16 cellular contexts compared by ENCODE assay signal in the genomic region with DNA sequence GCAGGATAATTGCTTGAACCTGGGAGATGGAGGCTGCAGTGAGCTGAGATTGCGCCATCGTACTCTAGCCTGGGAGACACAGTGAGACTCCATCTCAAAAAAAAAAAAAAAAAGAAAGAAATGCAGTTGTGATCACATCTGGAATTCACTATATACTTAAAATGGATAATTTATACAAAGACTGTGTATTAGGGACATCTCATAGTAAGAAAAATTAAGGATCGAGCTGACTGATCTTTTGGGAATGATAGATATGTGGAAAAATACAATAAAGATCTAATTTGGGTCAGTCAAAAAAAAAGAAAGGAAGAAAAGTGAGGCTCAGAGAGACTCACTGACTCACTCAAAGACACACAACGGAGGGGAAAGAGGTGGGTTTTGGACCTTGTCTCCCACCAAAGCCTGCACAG.
DNase-seq lines count a peak whose midpoint lies in the region; ATAC-seq and TF ChIP-seq lines count a peak whose summit lies in the region.
"Had no signal": no experiment of that assay in that cellular context is flagged by ENCODE, and none has a peak within 500 bp of the region (broad histone marks: within the 10 kb centered on the region; RNA-seq: fewer than 3 reads in every experiment).

No MANE protein-coding gene starts in this region.

- peak overlapping the region in 1 of 4 donors; percentile 9 for H3K4me3 ChIP-seq in esophagus squamous epithelium
- H3K4me3 ChIP-seq in sigmoid colon: no peak overlapping the region

- H3K27ac Mint-ChIP-seq in activated CD4-positive, alpha-beta memory T cell treated with anti-CD3 and anti-CD28 coated beads, Interleukin-2, amount 10 ng/mL, durations not matched to agents 7 days and 5 days: no peak overlapping the region
- H3K27ac Mint-ChIP-seq: activated T-helper 2 cell treated with anti-CD3 and anti-CD28 coated beads, Interferon-gamma antibody, Interleukin-2, Interleukin-4, amounts not matched to agents 10 μg/mL and 5 μg/mL and 100 μg/mL, durations not matched to agents 14 hours and 24 hours and 36 hours had no signal

- no peak for TF ChIP-seq EP300 in sigmoid colon (IDR thresholded peaks at IDR 0.05)

- CTCF ChIA-PET in activated CD4-positive, alpha-beta memory T cell treated with anti-CD3 and anti-CD28 coated beads, Interleukin-2, amount 10 ng/mL, durations not matched to agents 7 days and 5 days (lab: Charles Lee): interaction anchor here (0.6 to 1.3 kb wide), 3 partner anchors 13 to 103 kb away, joined by 3 to 6 read pairs (median 5); no protein-coding TSS in a partner anchor

- H3K36me3 Mint-ChIP-seq in activated CD4-positive, alpha-beta memory T cell treated with anti-CD3 and anti-CD28 coated beads, Interleukin-2, amount 10 ng/mL, durations not matched to agents 7 days and 5 days (ENCODE audit: low read depth): peaks cover 15% of the 10 kb centered on the region

- no peaks in the 10 kb centered on the region for H3K9me3 Mint-ChIP-seq in activated CD4-positive, alpha-beta memory T cell treated with anti-CD3 and anti-CD28 coated beads, Interleukin-2, amount 10 ng/mL, durations not matched to agents 7 days and 5 days
- H3K9me3 Mint-ChIP-seq: activated T-helper 2 cell treated with anti-CD3 and anti-CD28 coated beads, Interferon-gamma antibody, Interleukin-2, Interleukin-4, amounts not matched to agents 10 μg/mL and 5 μg/mL and 100 μg/mL, durations not matched to agents 14 hours and 24 hours and 36 hours; central memory CD8-positive, alpha-beta T cell had no signal

- TF ChIP-seq POLR2A in esophagus squamous epithelium (IDR thresholded peaks at IDR 0.05): no peak
- no peak for TF ChIP-seq POLR2A in sigmoid colon (IDR thresholded peaks at IDR 0.05)

- no peaks in the 10 kb centered on the region for H3K27me3 ChIP-seq in esophagus squamous epithelium
- no peaks in the 10 kb centered on the region for H3K27me3 ChIP-seq in sigmoid colon

- WGBS in esophagus squamous epithelium, 2 donors: 62 to 67% methylated on average over 4 of the region's 4 CpGs
- 85 to 88% methylated on average over 4 of the region's 4 CpGs for WGBS in sigmoid colon, 2 donors

- peak; percentile 32 for ATAC-seq in SK-N-SH treated with all-trans-retinoic acid at 6 μM for 48 hours
- ATAC-seq: left colon had no signal

- H3K4me1 ChIP-seq in esophagus squamous epithelium (peaks cover 94 to 100% (median 94%) of the 10 kb centered on the region in 3 donors), sigmoid colon (peaks cover 0 to 98% (median 93%) of the 10 kb centered on the region in 4 donors)

- TF ChIP-seq CTCF in esophagus squamous epithelium (IDR thresholded peaks at IDR 0.05) (no peak), sigmoid colon (IDR thresholded peaks at IDR 0.05) (no peak)

- DNase-seq in AG20443 (ENCODE audit: low spot score) (peak; percentile 65), esophagus squamous epithelium (lab: John Stamatoyannopoulos, UW) (no peak), sigmoid colon (no peak), GF-D8 (lab: John Stamatoyannopoulos, UW) (no peak), retina (no peak), SK-N-DZ (ENCODE audit: low spot score) (no peak)
- DNase-seq in activated CD4-positive, alpha-beta memory T cell treated with anti-CD3 and anti-CD28 coated beads, Interleukin-2, amount 10 ng/mL, durations not matched to agents 7 days and 5 days: no peak
- DNase-seq: activated CD4-positive, alpha-beta T cell treated with anti-CD3 and anti-CD28 coated beads for 1 hour; C1 segment of cervical spinal cord; Karpas-422; left colon; NCI-H1930; NK-92 treated with Interleukin-12 subunit alpha and Interleukin-12 subunit beta, amount 100 ng/mL, for 24 hours had no signal

- no peaks in the 10 kb centered on the region for H3K27me3 Mint-ChIP-seq in activated CD4-positive, alpha-beta memory T cell treated with anti-CD3 and anti-CD28 coated beads, Interleukin-2, amount 10 ng/mL, durations not matched to agents 7 days and 5 days
- H3K27me3 Mint-ChIP-seq: central memory CD8-positive, alpha-beta T cell had no signal

- POLR2A ChIA-PET in activated CD4-positive, alpha-beta memory T cell treated with anti-CD3 and anti-CD28 coated beads, Interleukin-2, amount 10 ng/mL, durations not matched to agents 7 days and 5 days (lab: Charles Lee): interaction anchor here (2.0 kb wide), 1 partner anchor 18 kb away, joined by 8 read pairs; no protein-coding TSS in a partner anchor

- no peak overlapping the region for H3K4me3 Mint-ChIP-seq in activated CD4-positive, alpha-beta memory T cell treated with anti-CD3 and anti-CD28 coated beads, Interleukin-2, amount 10 ng/mL, durations not matched to agents 7 days and 5 days
- H3K4me3 Mint-ChIP-seq: central memory CD8-positive, alpha-beta T cell had no signal

- H3K9me3 ChIP-seq in esophagus squamous epithelium (no peaks in the 10 kb centered on the region), sigmoid colon (no peaks in the 10 kb centered on the region)

- H3K4me1 Mint-ChIP-seq in activated CD4-positive, alpha-beta memory T cell treated with anti-CD3 and anti-CD28 coated beads, Interleukin-2, amount 10 ng/mL, durations not matched to agents 7 days and 5 days: peaks cover 11% of the 10 kb centered on the region

- H3K27ac ChIP-seq in esophagus squamous epithelium (peak overlapping the region; percentile 84 to 93 (median 92)), sigmoid colon (peak overlapping the region; percentile 69 to 92 (median 85))

- intact Hi-C loops in esophagus squamous epithelium (cut with DNase I) (no loop called here), sigmoid colon (cut with DNase I) (loop anchor here (5.0 kb wide), 1 partner anchor 38 kb away; no protein-coding TSS in a partner anchor)

- H3K36me3 ChIP-seq in esophagus squamous epithelium: peaks cover 0 to 56% (median 0%) of the 10 kb centered on the region in 3 donors
- no peaks in the 10 kb centered on the region for H3K36me3 ChIP-seq in sigmoid colon

TF ChIP-seq in SK-N-SH treated with all-trans-retinoic acid at 6 μM for 48 hours, 23 proteins besides CTCF, POLR2A, EP300 and RAD21:
- no peak for TF ChIP-seq PPARA (CRISPR knock-in tag; IDR thresholded peaks at IDR 0.05; ENCODE audit: borderline replicate concordance)
- no peak for TF ChIP-seq ZFP30 (CRISPR knock-in tag; IDR thresholded peaks at IDR 0.05)
- TF ChIP-seq ESRRG (CRISPR knock-in tag; IDR thresholded peaks at IDR 0.05): no peak
- no peak for TF ChIP-seq SNAI2 (CRISPR knock-in tag; IDR thresholded peaks at IDR 0.05)
- TF ChIP-seq, protein P1, sequence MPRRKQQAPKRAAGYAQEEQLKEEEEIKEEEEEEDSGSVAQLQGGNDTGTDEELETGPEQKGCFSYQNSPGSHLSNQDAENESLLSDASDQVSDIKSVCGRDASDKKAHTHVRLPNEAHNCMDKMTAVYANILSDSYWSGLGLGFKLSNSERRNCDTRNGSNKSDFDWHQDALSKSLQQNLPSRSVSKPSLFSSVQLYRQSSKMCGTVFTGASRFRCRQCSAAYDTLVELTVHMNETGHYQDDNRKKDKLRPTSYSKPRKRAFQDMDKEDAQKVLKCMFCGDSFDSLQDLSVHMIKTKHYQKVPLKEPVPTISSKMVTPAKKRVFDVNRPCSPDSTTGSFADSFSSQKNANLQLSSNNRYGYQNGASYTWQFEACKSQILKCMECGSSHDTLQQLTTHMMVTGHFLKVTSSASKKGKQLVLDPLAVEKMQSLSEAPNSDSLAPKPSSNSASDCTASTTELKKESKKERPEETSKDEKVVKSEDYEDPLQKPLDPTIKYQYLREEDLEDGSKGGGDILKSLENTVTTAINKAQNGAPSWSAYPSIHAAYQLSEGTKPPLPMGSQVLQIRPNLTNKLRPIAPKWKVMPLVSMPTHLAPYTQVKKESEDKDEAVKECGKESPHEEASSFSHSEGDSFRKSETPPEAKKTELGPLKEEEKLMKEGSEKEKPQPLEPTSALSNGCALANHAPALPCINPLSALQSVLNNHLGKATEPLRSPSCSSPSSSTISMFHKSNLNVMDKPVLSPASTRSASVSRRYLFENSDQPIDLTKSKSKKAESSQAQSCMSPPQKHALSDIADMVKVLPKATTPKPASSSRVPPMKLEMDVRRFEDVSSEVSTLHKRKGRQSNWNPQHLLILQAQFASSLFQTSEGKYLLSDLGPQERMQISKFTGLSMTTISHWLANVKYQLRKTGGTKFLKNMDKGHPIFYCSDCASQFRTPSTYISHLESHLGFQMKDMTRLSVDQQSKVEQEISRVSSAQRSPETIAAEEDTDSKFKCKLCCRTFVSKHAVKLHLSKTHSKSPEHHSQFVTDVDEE (CRISPR knock-in tag; IDR thresholded peaks at IDR 0.05): no peak
- no peak for TF ChIP-seq CREB5 (CRISPR knock-in tag; IDR thresholded peaks at IDR 0.05; ENCODE audit: low read depth)
- no peak for TF ChIP-seq TOX (CRISPR knock-in tag; IDR thresholded peaks at IDR 0.05; ENCODE audit: borderline replicate concordance)
- no peak for TF ChIP-seq RARB (CRISPR knock-in tag; IDR thresholded peaks at IDR 0.05)
- TF ChIP-seq, protein P2, sequence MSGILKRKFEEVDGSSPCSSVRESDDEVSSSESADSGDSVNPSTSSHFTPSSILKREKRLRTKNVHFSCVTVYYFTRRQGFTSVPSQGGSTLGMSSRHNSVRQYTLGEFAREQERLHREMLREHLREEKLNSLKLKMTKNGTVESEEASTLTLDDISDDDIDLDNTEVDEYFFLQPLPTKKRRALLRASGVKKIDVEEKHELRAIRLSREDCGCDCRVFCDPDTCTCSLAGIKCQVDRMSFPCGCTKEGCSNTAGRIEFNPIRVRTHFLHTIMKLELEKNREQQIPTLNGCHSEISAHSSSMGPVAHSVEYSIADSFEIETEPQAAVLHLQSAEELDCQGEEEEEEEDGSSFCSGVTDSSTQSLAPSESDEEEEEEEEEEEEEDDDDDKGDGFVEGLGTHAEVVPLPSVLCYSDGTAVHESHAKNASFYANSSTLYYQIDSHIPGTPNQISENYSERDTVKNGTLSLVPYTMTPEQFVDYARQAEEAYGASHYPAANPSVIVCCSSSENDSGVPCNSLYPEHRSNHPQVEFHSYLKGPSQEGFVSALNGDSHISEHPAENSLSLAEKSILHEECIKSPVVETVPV (CRISPR knock-in tag; IDR thresholded peaks at IDR 0.05): no peak
- no peak for TF ChIP-seq GLIS3 (CRISPR knock-in tag; IDR thresholded peaks at IDR 0.05)
- TF ChIP-seq CSDC2 (CRISPR knock-in tag; IDR thresholded peaks at IDR 0.05): no peak
- TF ChIP-seq ZNF565 (CRISPR knock-in tag; conservative IDR thresholded peaks at IDR 0.05; ENCODE audit: low read depth): no peak
- TF ChIP-seq OSR1 (CRISPR knock-in tag; IDR thresholded peaks at IDR 0.05): no peak
- no peak for TF ChIP-seq ZNF8 (CRISPR knock-in tag; IDR thresholded peaks at IDR 0.05)
